Comparison of ENCODE assay signal across 1 cellular context in the genomic region with DNA sequence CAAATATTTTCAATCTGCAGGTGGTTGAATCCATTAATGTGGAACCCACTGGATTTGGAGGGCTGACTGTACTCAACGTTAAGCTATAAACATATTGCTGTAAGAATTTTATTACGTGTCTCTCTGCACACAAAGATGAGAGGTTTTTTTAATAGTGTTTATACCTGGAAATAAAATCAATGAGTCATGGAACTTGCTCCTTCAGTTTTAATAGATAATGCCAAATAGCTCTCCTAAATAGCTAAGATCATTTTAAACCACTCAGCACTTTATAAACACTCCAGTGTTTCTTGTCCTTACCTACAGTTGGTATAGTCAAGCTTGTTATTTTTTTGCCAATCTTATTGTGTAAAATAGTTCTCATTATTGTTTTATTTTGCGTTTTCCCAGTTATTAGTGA.
TF ChIP-seq lines count a peak whose summit lies in the region.

No MANE protein-coding gene starts in this region.

TF ChIP-seq in HepG2, 621 proteins besides CTCF, POLR2A, EP300 and RAD21 (continued from another document):
- TF ChIP-seq, protein P1, sequence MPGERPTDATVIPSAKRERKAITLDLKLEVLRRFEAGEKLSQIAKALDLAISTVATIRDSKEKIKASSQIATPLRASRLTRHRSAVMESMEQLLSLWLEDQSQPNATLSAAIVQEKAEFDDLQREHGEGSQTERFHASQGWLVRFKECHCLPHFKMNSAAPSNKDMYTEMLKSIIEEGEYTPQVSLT (CRISPR knock-in tag; IDR thresholded peaks at IDR 0.05; ENCODE audit: borderline replicate concordance, low read depth): no peak
